In the genomic region with DNA sequence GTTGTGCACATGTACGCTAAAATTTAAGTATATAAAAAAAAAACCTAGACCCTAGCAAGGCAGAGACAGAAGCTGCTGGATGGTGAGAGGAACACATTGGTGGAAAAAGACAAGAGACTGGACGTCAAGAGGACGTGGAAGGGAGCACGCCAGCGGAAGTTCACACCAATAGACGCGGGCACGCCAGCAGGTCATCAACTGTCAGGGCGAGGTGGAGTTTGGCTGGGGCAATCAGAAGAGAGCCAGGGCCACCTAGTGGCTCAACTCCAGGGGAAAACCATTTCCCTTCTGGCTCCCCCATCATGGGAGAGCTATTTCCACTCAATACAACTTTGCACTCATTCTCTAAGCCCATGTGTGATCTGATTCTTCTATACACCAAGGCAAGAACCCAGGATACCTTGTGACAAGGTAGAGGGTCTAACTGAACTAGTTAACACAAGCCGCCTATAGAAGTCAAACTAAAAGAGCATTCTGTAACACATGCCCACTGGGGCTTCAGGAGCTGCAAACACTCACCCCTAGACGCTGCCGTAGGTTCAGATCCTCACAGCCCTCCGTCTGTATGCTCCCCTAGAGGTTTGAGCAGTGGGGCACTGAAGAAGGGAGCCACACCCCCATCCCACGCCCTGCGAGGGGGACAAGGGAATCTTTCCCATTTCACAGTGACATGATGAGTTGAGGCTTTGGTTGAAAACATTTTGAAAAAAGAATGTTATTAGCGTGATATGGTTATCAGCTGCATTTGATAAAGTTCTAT, we compare ENCODE assay signal across 9 cellular contexts.
A peak's percentile ranks its signal among the peaks of the same experiment; 100 is the strongest.
DNase-seq lines count a peak whose midpoint lies in the region; ATAC-seq and TF ChIP-seq lines count a peak whose summit lies in the region.
"Had no signal": no experiment of that assay in that cellular context is flagged by ENCODE, and none has a peak within 500 bp of the region (broad histone marks: within the 10 kb centered on the region; RNA-seq: fewer than 3 reads in every experiment).

No MANE protein-coding gene starts in this region.

- no peak overlapping the region for H3K23ac ChIP-seq in mesendoderm (ENCODE audit: low read length)

- no peak overlapping the region for H2BK120ac ChIP-seq in mesendoderm (ENCODE audit: low read depth, low read length)

- no peak overlapping the region for H2BK15ac ChIP-seq in mesendoderm (replicated peaks; ENCODE audit: low read depth)

- ATAC-seq in HG03432 (IDR thresholded peaks at IDR 0.05; ENCODE audit: unreplicated experiment): peak; percentile 38
- no peak for ATAC-seq in GM21529 (IDR thresholded peaks at IDR 0.05; ENCODE audit: unreplicated experiment)
- no peak for ATAC-seq in HG03139 (IDR thresholded peaks at IDR 0.05; ENCODE audit: unreplicated experiment)

- H3K18ac ChIP-seq in mesendoderm (ENCODE audit: low read length): no peak overlapping the region

- no peak overlapping the region for H3K27ac ChIP-seq in mesendoderm (ENCODE audit: low read depth, low read length)

- H3K4me2 ChIP-seq in mesendoderm (ENCODE audit: low read length): no peak overlapping the region

- H3K9ac ChIP-seq in mesendoderm (ENCODE audit: low read length): no peak overlapping the region

- DNase-seq in UCSD-AML1 (lab: John Stamatoyannopoulos, UW; ENCODE audit: unreplicated experiment): peak; percentile 18
- peak; percentile 76 for DNase-seq in mesendoderm
- DNase-seq in NCI-H1417 (lab: John Stamatoyannopoulos, UW): no peak
- no peak for DNase-seq in NCI-H2196 treated with DMSO at 0.1 percent for 48 hours (lab: John Stamatoyannopoulos, UW; ENCODE audit: unreplicated experiment)
- DNase-seq: activated B cell treated with CpG ODN at 0.5 μM for 24 hours had no signal

- no peaks in the 10 kb centered on the region for H3K79me1 ChIP-seq in mesendoderm (ENCODE audit: low read length)

- no peak overlapping the region for H3K4ac ChIP-seq in mesendoderm (ENCODE audit: low read depth, low read length)

- no peaks in the 10 kb centered on the region for H3K79me2 ChIP-seq in mesendoderm (ENCODE audit: control insufficient read depth, insufficient read depth, low read length)

- H3K4me1 ChIP-seq in mesendoderm (ENCODE audit: control insufficient read depth, low read depth, low read length): no peaks in the 10 kb centered on the region

- H3K36me3 ChIP-seq in mesendoderm (ENCODE audit: control insufficient read depth, insufficient read depth, low read length): no peaks in the 10 kb centered on the region

- peak overlapping the region; percentile 17 for H3K56ac ChIP-seq in mesendoderm (ENCODE audit: low read length)

- 100% methylated on average over 1 of the region's 16 CpGs for WGBS in mesendoderm (ENCODE audit: extremely low coverage, insufficient coverage, low lambda C conversion rate)

- no peak overlapping the region for H3K4me3 ChIP-seq in mesendoderm (ENCODE audit: low read length)

- no peak overlapping the region for H2BK5ac ChIP-seq in mesendoderm (ENCODE audit: low read length)

- no peak overlapping the region for H2AK5ac ChIP-seq in mesendoderm (ENCODE audit: low read length)

- peak; percentile 41; the same call in 2 of the 3 replicates for TF ChIP-seq CTCF in GM12872 (IDR thresholded peaks at IDR 0.05; ENCODE audit: insufficient read depth, low read depth, low read length)

- H4K5ac ChIP-seq in mesendoderm (ENCODE audit: low read length): no peak overlapping the region

- no peaks in the 10 kb centered on the region for H3K27me3 ChIP-seq in mesendoderm (ENCODE audit: insufficient read depth, low read length, poor library complexity)

- H4K8ac ChIP-seq in mesendoderm (ENCODE audit: low read depth, low read length): no peak overlapping the region

Comparison
In these comparisons a context has a peak if more than half of its experiments do, and no peak if none do; other contexts are left out.
1. DNase-seq: peak in UCSD-AML1 (single experiment) and mesendoderm (single experiment); none in NCI-H1417 (0 of 3) and NCI-H2196 treated with DMSO at 0.1 percent for 48 hours (single experiment).